Comparison of ENCODE assay signal across 1 cellular context in genomic region chr6:139014945-139015344, GRCh38.
TF ChIP-seq lines count a peak whose summit lies in the region.

No MANE protein-coding gene starts in this region.

TF ChIP-seq in HepG2, 621 proteins besides CTCF, POLR2A, EP300 and RAD21 (continued from another document):
- TF ChIP-seq USF2 (IDR thresholded peaks at IDR 0.05; ENCODE audit: low read depth, low read length) (no peak), USF2 (CRISPR knock-in tag; IDR thresholded peaks at IDR 0.05; ENCODE audit: borderline replicate concordance) (no peak)
